ENCODE assay signal across 1 cellular context in genomic region chrX:149938427-149939270, GRCh38.
TF ChIP-seq lines count a peak whose summit lies in the region.

Gene EOLA2, minus strand, starts transcription at chrX:149938491. Its CDS starts 4,617 bp downstream, at chrX:149933874.

TF ChIP-seq in HepG2, 621 proteins besides CTCF, POLR2A, EP300 and RAD21 (continued from another document and continues in another):
- TF ChIP-seq ZBTB33 (CRISPR knock-in tag; IDR thresholded peaks at IDR 0.05) (no peak), ZGPAT (CRISPR knock-in tag; IDR thresholded peaks at IDR 0.05) (peak; percentile 50; the same call in 1 of the 2 replicates), ZNF570 (CRISPR knock-in tag; IDR thresholded peaks at IDR 0.05; ENCODE audit: borderline replicate concordance) (no peak), ZNF674 (CRISPR knock-in tag; IDR thresholded peaks at IDR 0.05; ENCODE audit: low read depth) (no peak), ARNTL (CRISPR knock-in tag; IDR thresholded peaks at IDR 0.05) (0 out of 2 replicates have a peak, but pooled peaks have one; percentile 21), ZNF670 (CRISPR knock-in tag; IDR thresholded peaks at IDR 0.05; ENCODE audit: borderline replicate concordance) (no peak), FOXK2 (IDR thresholded peaks at IDR 0.05) (0 out of 2 replicates have a peak, but pooled peaks have one; percentile 27), MTERF4 (CRISPR knock-in tag; IDR thresholded peaks at IDR 0.05) (no peak), MYNN (CRISPR knock-in tag; IDR thresholded peaks at IDR 0.05; ENCODE audit: low read depth) (no peak), ZNF18 (CRISPR knock-in tag; IDR thresholded peaks at IDR 0.05; ENCODE audit: insufficient replicate concordance) (no peak), GFI1 (CRISPR knock-in tag; IDR thresholded peaks at IDR 0.05; ENCODE audit: borderline replicate concordance) (no peak), ZNF232 (CRISPR knock-in tag; IDR thresholded peaks at IDR 0.05; ENCODE audit: borderline replicate concordance) (no peak), RFXAP (CRISPR knock-in tag; IDR thresholded peaks at IDR 0.05; ENCODE audit: borderline replicate concordance) (no peak), PRDM10 (CRISPR knock-in tag; IDR thresholded peaks at IDR 0.05; ENCODE audit: low read depth) (peak; percentile 89), SNAPC5 (CRISPR knock-in tag; IDR thresholded peaks at IDR 0.05; ENCODE audit: borderline replicate concordance) (no peak), MTA1 (CRISPR knock-in tag; IDR thresholded peaks at IDR 0.05; ENCODE audit: borderline replicate concordance) (no peak), AKAP8 (CRISPR knock-in tag; IDR thresholded peaks at IDR 0.05) (no peak), ATF6 (CRISPR knock-in tag; conservative IDR thresholded peaks at IDR 0.05) (no peak), MYC (CRISPR knock-in tag; IDR thresholded peaks at IDR 0.05; ENCODE audit: borderline replicate concordance) (peak; percentile 61; the same call in 1 of the 2 replicates), MAZ (IDR thresholded peaks at IDR 0.05; ENCODE audit: borderline replicate concordance, low read depth, low read length) (no peak), MAZ (CRISPR knock-in tag; IDR thresholded peaks at IDR 0.05; ENCODE audit: low read depth) (no peak), JUND (CRISPR knock-in tag; IDR thresholded peaks at IDR 0.05) (no peak), ZBTB21 (CRISPR knock-in tag; IDR thresholded peaks at IDR 0.05) (no peak), ATM (IDR thresholded peaks at IDR 0.05; ENCODE audit: borderline replicate concordance) (no peak), NCOA2 (CRISPR knock-in tag; IDR thresholded peaks at IDR 0.05) (no peak), MEIS1 (CRISPR knock-in tag; IDR thresholded peaks at IDR 0.05; ENCODE audit: borderline replicate concordance) (peak; percentile 42; the same call in 1 of the 2 replicates), YEATS2 (CRISPR knock-in tag; IDR thresholded peaks at IDR 0.05; ENCODE audit: borderline replicate concordance) (peak; percentile 98), PLRG1 (conservative IDR thresholded peaks at IDR 0.05) (no peak), AHR (CRISPR knock-in tag; IDR thresholded peaks at IDR 0.05) (no peak), ZNF556 (CRISPR knock-in tag; IDR thresholded peaks at IDR 0.05; ENCODE audit: borderline replicate concordance) (no peak), ZNF687 (CRISPR knock-in tag; IDR thresholded peaks at IDR 0.05) (peak; percentile 72), KMT2B (CRISPR knock-in tag; IDR thresholded peaks at IDR 0.05) (0 out of 2 replicates have a peak, but pooled peaks have one; percentile 20), FUBP1 (CRISPR knock-in tag; IDR thresholded peaks at IDR 0.05; ENCODE audit: borderline replicate concordance) (no peak), BCL3 (CRISPR knock-in tag; IDR thresholded peaks at IDR 0.05) (no peak), CREB1 (IDR thresholded peaks at IDR 0.05) (peak; percentile 94), CREB1 (CRISPR knock-in tag; IDR thresholded peaks at IDR 0.05) (peak; percentile 96)
